Comparison of ENCODE assay signal across 9 cellular contexts in the genomic region with DNA sequence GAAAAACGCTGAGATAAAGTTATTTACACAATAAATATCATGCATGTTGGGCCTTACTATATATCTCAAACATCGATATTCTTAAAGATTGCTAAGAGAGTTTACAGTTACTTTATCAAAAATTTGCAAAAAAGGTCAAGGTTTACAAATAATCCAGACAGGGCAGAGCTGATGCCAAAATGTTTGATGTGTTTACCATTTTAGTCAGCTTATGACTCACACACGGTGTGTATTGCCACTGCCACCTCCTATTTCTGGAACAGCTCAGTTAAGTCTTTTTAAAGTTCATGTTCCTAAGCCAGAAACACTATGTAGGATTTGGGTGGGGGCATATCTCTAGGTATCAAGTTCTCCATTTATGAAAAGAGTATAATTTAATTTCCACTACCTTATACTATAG.
DNase-seq lines count a peak whose midpoint lies in the region; ATAC-seq and TF ChIP-seq lines count a peak whose summit lies in the region.
"Had no signal": no experiment of that assay in that cellular context is flagged by ENCODE, and none has a peak within 500 bp of the region (broad histone marks: within the 10 kb centered on the region; RNA-seq: fewer than 3 reads in every experiment).

No MANE protein-coding gene starts in this region.

- peak; percentile 20 to 21 for DNase-seq in activated CD4-positive, alpha-beta T cell treated with anti-CD3 and anti-CD28 coated beads for 4 hours
- no peak for DNase-seq in activated CD4-positive, alpha-beta T cell treated with anti-CD3 and anti-CD28 coated beads for 1 hour
- DNase-seq in epithelial cell of prostate (ENCODE audit: low read depth, low spot score), result no peak
- no peak for DNase-seq in DMS79 (lab: John Stamatoyannopoulos, UW)
- no peak for DNase-seq in SKM-1 treated with dmso at 0.1 percent for 144 hours (lab: John Stamatoyannopoulos, UW; ENCODE audit: unreplicated experiment)
- DNase-seq: amygdala had no signal

- no peaks in the 10 kb centered on the region for H3K27me3 ChIP-seq in skeletal muscle satellite cell (ENCODE audit: control insufficient read depth, insufficient read depth, low read length)

- no peaks in the 10 kb centered on the region for H3K9me3 ChIP-seq in skeletal muscle satellite cell (replicated peaks; ENCODE audit: low read length)

- H3K4me3 ChIP-seq in skeletal muscle satellite cell (ENCODE audit: low read length), result no peak overlapping the region

- H3K4me2 ChIP-seq in skeletal muscle satellite cell (ENCODE audit: low read length), result peak overlapping the region; percentile 31

- H3K27ac ChIP-seq in epithelial cell of prostate, result peak overlapping the region; percentile 79

- H3K9ac ChIP-seq in skeletal muscle satellite cell (ENCODE audit: low read depth, low read length), result peak overlapping the region; percentile 39

- peaks cover 25% of the 10 kb centered on the region for H3K4me1 ChIP-seq in skeletal muscle satellite cell (ENCODE audit: control insufficient read depth, insufficient read depth, low read length)

- ATAC-seq in SK-N-SH treated with all-trans-retinoic acid at 6 μM for 48 hours, result peak; percentile 85
- ATAC-seq in GM19351 (IDR thresholded peaks at IDR 0.05; ENCODE audit: unreplicated experiment), result no peak

- peaks cover 8% of the 10 kb centered on the region for H3K36me3 ChIP-seq in skeletal muscle satellite cell (ENCODE audit: insufficient read depth, low read length)

TF ChIP-seq in SK-N-SH treated with all-trans-retinoic acid at 6 μM for 48 hours, 23 proteins besides CTCF, POLR2A, EP300 and RAD21:
- TF ChIP-seq OSR1 (CRISPR knock-in tag; IDR thresholded peaks at IDR 0.05), result no peak
- no peak for TF ChIP-seq RARB (CRISPR knock-in tag; IDR thresholded peaks at IDR 0.05)
- TF ChIP-seq SNAI2 (CRISPR knock-in tag; IDR thresholded peaks at IDR 0.05), result no peak
- no peak for TF ChIP-seq ISL1 (CRISPR knock-in tag; IDR thresholded peaks at IDR 0.05)
- TF ChIP-seq TCF4 (CRISPR knock-in tag; IDR thresholded peaks at IDR 0.05; ENCODE audit: borderline replicate concordance), result no peak
- no peak for TF ChIP-seq ZNF8 (CRISPR knock-in tag; IDR thresholded peaks at IDR 0.05)
- TF ChIP-seq ESRRG (CRISPR knock-in tag; IDR thresholded peaks at IDR 0.05), result no peak
- TF ChIP-seq BACH2 (CRISPR knock-in tag; IDR thresholded peaks at IDR 0.05; ENCODE audit: borderline replicate concordance), result no peak
- no peak for TF ChIP-seq CSDC2 (CRISPR knock-in tag; IDR thresholded peaks at IDR 0.05)
- no peak for TF ChIP-seq ZFP3 (CRISPR knock-in tag; IDR thresholded peaks at IDR 0.05)
- TF ChIP-seq, protein P1, sequence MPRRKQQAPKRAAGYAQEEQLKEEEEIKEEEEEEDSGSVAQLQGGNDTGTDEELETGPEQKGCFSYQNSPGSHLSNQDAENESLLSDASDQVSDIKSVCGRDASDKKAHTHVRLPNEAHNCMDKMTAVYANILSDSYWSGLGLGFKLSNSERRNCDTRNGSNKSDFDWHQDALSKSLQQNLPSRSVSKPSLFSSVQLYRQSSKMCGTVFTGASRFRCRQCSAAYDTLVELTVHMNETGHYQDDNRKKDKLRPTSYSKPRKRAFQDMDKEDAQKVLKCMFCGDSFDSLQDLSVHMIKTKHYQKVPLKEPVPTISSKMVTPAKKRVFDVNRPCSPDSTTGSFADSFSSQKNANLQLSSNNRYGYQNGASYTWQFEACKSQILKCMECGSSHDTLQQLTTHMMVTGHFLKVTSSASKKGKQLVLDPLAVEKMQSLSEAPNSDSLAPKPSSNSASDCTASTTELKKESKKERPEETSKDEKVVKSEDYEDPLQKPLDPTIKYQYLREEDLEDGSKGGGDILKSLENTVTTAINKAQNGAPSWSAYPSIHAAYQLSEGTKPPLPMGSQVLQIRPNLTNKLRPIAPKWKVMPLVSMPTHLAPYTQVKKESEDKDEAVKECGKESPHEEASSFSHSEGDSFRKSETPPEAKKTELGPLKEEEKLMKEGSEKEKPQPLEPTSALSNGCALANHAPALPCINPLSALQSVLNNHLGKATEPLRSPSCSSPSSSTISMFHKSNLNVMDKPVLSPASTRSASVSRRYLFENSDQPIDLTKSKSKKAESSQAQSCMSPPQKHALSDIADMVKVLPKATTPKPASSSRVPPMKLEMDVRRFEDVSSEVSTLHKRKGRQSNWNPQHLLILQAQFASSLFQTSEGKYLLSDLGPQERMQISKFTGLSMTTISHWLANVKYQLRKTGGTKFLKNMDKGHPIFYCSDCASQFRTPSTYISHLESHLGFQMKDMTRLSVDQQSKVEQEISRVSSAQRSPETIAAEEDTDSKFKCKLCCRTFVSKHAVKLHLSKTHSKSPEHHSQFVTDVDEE (CRISPR knock-in tag; IDR thresholded peaks at IDR 0.05), result no peak
- no peak for TF ChIP-seq ZFP30 (CRISPR knock-in tag; IDR thresholded peaks at IDR 0.05)
- no peak for TF ChIP-seq ZNF70 (CRISPR knock-in tag; IDR thresholded peaks at IDR 0.05)
- no peak for TF ChIP-seq PATZ1 (CRISPR knock-in tag; IDR thresholded peaks at IDR 0.05; ENCODE audit: borderline replicate concordance)
- TF ChIP-seq ZNF565 (CRISPR knock-in tag; conservative IDR thresholded peaks at IDR 0.05; ENCODE audit: low read depth), result no peak
- no peak for TF ChIP-seq GLIS3 (CRISPR knock-in tag; IDR thresholded peaks at IDR 0.05)
- TF ChIP-seq ZC3H10 (CRISPR knock-in tag; IDR thresholded peaks at IDR 0.05), result no peak
- no peak for TF ChIP-seq ARNTL (CRISPR knock-in tag; IDR thresholded peaks at IDR 0.05; ENCODE audit: borderline replicate concordance, low read depth)
- TF ChIP-seq, protein P2, sequence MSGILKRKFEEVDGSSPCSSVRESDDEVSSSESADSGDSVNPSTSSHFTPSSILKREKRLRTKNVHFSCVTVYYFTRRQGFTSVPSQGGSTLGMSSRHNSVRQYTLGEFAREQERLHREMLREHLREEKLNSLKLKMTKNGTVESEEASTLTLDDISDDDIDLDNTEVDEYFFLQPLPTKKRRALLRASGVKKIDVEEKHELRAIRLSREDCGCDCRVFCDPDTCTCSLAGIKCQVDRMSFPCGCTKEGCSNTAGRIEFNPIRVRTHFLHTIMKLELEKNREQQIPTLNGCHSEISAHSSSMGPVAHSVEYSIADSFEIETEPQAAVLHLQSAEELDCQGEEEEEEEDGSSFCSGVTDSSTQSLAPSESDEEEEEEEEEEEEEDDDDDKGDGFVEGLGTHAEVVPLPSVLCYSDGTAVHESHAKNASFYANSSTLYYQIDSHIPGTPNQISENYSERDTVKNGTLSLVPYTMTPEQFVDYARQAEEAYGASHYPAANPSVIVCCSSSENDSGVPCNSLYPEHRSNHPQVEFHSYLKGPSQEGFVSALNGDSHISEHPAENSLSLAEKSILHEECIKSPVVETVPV (CRISPR knock-in tag; IDR thresholded peaks at IDR 0.05), result no peak

Comparison
In these comparisons a context has a peak if more than half of its experiments do, and no peak if none do; other contexts are left out.
1. DNase-seq: peak in activated CD4-positive, alpha-beta T cell treated with anti-CD3 and anti-CD28 coated beads for 4 hours (2 of 2); none in activated CD4-positive, alpha-beta T cell treated with anti-CD3 and anti-CD28 coated beads for 1 hour (single experiment), epithelial cell of prostate (single experiment), DMS79 (single experiment) and SKM-1 treated with dmso at 0.1 percent for 144 hours (single experiment).